12 cellular contexts compared by ENCODE assay signal in genomic region chr3:33219175-33219487, GRCh38. TPM values are rescaled to one million over a fixed set of nuclear protein-coding genes. Genes with fewer than 3 reads are reported as not detected.
DNase-seq lines count a peak whose midpoint lies in the region; ATAC-seq and TF ChIP-seq lines count a peak whose summit lies in the region.
"Had no signal": no experiment of that assay in that cellular context is flagged by ENCODE, and none has a peak within 500 bp of the region (broad histone marks: within the 10 kb centered on the region; RNA-seq: fewer than 3 reads in every experiment).

No MANE protein-coding gene starts in this region.

- peaks cover 28% of the 10 kb centered on the region for H3K27me3 Mint-ChIP-seq in activated naive CD4-positive, alpha-beta T cell treated with anti-CD3 and anti-CD28 coated beads for 36 hours (ENCODE audit: low read depth)

- peaks cover 45% of the 10 kb centered on the region for H3K27me3 ChIP-seq in left ventricle myocardium inferior (ENCODE audit: low read depth)
- peaks cover 3 to 67% (median 6%) of the 10 kb centered on the region in 4 donors for H3K27me3 ChIP-seq in esophagus squamous epithelium
- peaks cover 46% of the 10 kb centered on the region for H3K27me3 ChIP-seq in neuron (ENCODE audit: insufficient read depth, low read length)
- H3K27me3 ChIP-seq in foreskin keratinocyte: peaks cover 93% of the 10 kb centered on the region

- H3K4me3 Mint-ChIP-seq in activated naive CD4-positive, alpha-beta T cell treated with anti-CD3 and anti-CD28 coated beads for 36 hours: no peak overlapping the region

- WGBS in esophagus squamous epithelium, 2 donors: 9 to 21% methylated on average over 11 to 12 of the region's 15 CpGs

- H3K9me3 ChIP-seq in left ventricle myocardium inferior (replicated peaks) (no peaks in the 10 kb centered on the region), esophagus squamous epithelium (no peaks in the 10 kb centered on the region), neuron (ENCODE audit: low read length) (peaks cover 7% of the 10 kb centered on the region)

- no peak for TF ChIP-seq POLR2A in esophagus squamous epithelium (IDR thresholded peaks at IDR 0.05)

- ATAC-seq in foreskin keratinocyte: no peak

- H3K4me1 Mint-ChIP-seq in activated naive CD4-positive, alpha-beta T cell treated with anti-CD3 and anti-CD28 coated beads for 36 hours (ENCODE audit: low read depth): peaks cover 7% of the 10 kb centered on the region

- CTCF ChIA-PET in activated naive CD4-positive, alpha-beta T cell treated with anti-CD3 and anti-CD28 coated beads for 36 hours (lab: Charles Lee): no interaction called here

- H3K27ac ChIP-seq in left ventricle myocardium inferior (replicated peaks) (no peak overlapping the region), esophagus squamous epithelium (no peak overlapping the region), foreskin keratinocyte (no peak overlapping the region)

- H3K4me3 ChIP-seq in left ventricle myocardium inferior: peak overlapping the region; percentile 68
- peak overlapping the region; percentile 8 to 63 (median 29) for H3K4me3 ChIP-seq in esophagus squamous epithelium
- peak overlapping the region; percentile 59 for H3K4me3 ChIP-seq in neuron (ENCODE audit: low read length)

- peaks cover 16% of the 10 kb centered on the region for H3K4me1 ChIP-seq in left ventricle myocardium inferior
- peaks cover 10 to 16% (median 11%) of the 10 kb centered on the region in 3 donors for H3K4me1 ChIP-seq in esophagus squamous epithelium
- peaks cover 10% of the 10 kb centered on the region for H3K4me1 ChIP-seq in neuron (ENCODE audit: insufficient read depth, low read length)
- H3K4me1 ChIP-seq in foreskin keratinocyte: no peaks in the 10 kb centered on the region

- no peak overlapping the region for H3K27ac Mint-ChIP-seq in activated naive CD4-positive, alpha-beta T cell treated with anti-CD3 and anti-CD28 coated beads for 36 hours
- H3K27ac Mint-ChIP-seq: activated T-helper 2 cell treated with anti-CD3 and anti-CD28 coated beads, Interferon-gamma antibody, Interleukin-2, Interleukin-4, amounts not matched to agents 10 μg/mL and 5 μg/mL and 100 μg/mL, durations not matched to agents 14 hours and 24 hours and 36 hours; stimulated activated naive CD8-positive, alpha-beta T cell treated with anti-CD3 and anti-CD28 coated beads, Interleukin-15, Interleukin-2, amounts not matched to agents 100 ng/mL and 50 ng/mL, for 24 hours had no signal

- H2AFZ ChIP-seq in neuron (ENCODE audit: low read depth, low read length): peak overlapping the region; percentile 86

- H3K9me3 Mint-ChIP-seq in activated naive CD4-positive, alpha-beta T cell treated with anti-CD3 and anti-CD28 coated beads for 36 hours: no peaks in the 10 kb centered on the region
- H3K9me3 Mint-ChIP-seq: activated T-helper 2 cell treated with anti-CD3 and anti-CD28 coated beads, Interferon-gamma antibody, Interleukin-2, Interleukin-4, amounts not matched to agents 10 μg/mL and 5 μg/mL and 100 μg/mL, durations not matched to agents 14 hours and 24 hours and 36 hours; stimulated activated naive CD8-positive, alpha-beta T cell treated with anti-CD3 and anti-CD28 coated beads, Interleukin-15, Interleukin-2, amounts not matched to agents 100 ng/mL and 50 ng/mL, for 24 hours had no signal

- DNase-seq in left ventricle myocardium inferior (no peak), cardiac septum (ENCODE audit: low spot score) (no peak), esophagus squamous epithelium (lab: John Stamatoyannopoulos, UW) (no peak), mucosa of gallbladder (ENCODE audit: low spot score) (no peak), foreskin keratinocyte (no peak)
- DNase-seq in stimulated activated CD4-positive, alpha-beta T cell treated with anti-CD3 and anti-CD28 coated beads, Interleukin-2, amount 100 ng/mL, for 24 hours: no peak
- no peak for DNase-seq in activated naive CD4-positive, alpha-beta T cell treated with anti-CD3 and anti-CD28 coated beads for 36 hours
- DNase-seq: HCEC 1CT; NK-92 treated with Interleukin-12 subunit alpha and Interleukin-12 subunit beta, amount 100 ng/mL, for 24 hours had no signal

- no peaks in the 10 kb centered on the region for H3K36me3 ChIP-seq in left ventricle myocardium inferior
- H3K36me3 ChIP-seq in esophagus squamous epithelium: no peaks in the 10 kb centered on the region
- no peaks in the 10 kb centered on the region for H3K36me3 ChIP-seq in neuron (ENCODE audit: insufficient read depth, low read length)

- no peak for TF ChIP-seq CTCF in left ventricle myocardium inferior (IDR thresholded peaks at IDR 0.05; ENCODE audit: borderline replicate concordance)
- TF ChIP-seq CTCF in esophagus squamous epithelium (IDR thresholded peaks at IDR 0.05): no peak
- no peak for TF ChIP-seq CTCF in foreskin keratinocyte (conservative IDR thresholded peaks at IDR 0.05)

- intact Hi-C loops in left ventricle myocardium inferior (cut with micrococcal nuclease) (no loop called here), cardiac septum (cut with DNase I) (no loop called here), esophagus squamous epithelium (cut with DNase I) (no loop called here)
- intact Hi-C loops in activated naive CD4-positive, alpha-beta T cell treated with anti-CD3 and anti-CD28 coated beads for 36 hours (cut with micrococcal nuclease): no loop called here

- no peaks in the 10 kb centered on the region for H3K36me3 Mint-ChIP-seq in activated naive CD4-positive, alpha-beta T cell treated with anti-CD3 and anti-CD28 coated beads for 36 hours (ENCODE audit: low read depth)

RNA-seq across cellular contexts. Expression of gene SUSD5, which starts 0.5 kb away (rescaled TPM):
- total RNA-seq in left ventricle myocardium inferior (0.80 TPM), cardiac septum (0.78 TPM), esophagus squamous epithelium (1 to 10 TPM in 1 of 4 donors, under 1 TPM in 2, not detected in 1; 0.13 to 1.2 (median 0.76) TPM), mucosa of gallbladder (7.8 TPM), foreskin keratinocyte (0.07 and 0.14 TPM in 2 replicates)
- not detected for total RNA-seq in activated naive CD4-positive, alpha-beta T cell treated with anti-CD3 and anti-CD28 coated beads for 36 hours
- 0.02 and 0.03 TPM in 2 replicates for polyA plus RNA-seq in foreskin keratinocyte
- total RNA-seq: activated T-helper 2 cell treated with anti-CD3 and anti-CD28 coated beads, Interferon-gamma antibody, Interleukin-2, Interleukin-4, amounts not matched to agents 10 μg/mL and 5 μg/mL and 100 μg/mL, durations not matched to agents 14 hours and 24 hours and 36 hours had no signal

RNA-seq across cellular contexts. Expression of gene FBXL2, which starts 58.1 kb away (rescaled TPM):
- 1.5 TPM for total RNA-seq in left ventricle myocardium inferior
- 3.6 TPM for total RNA-seq in cardiac septum
- 1 to 10 TPM in 3 of 4 donors, under 1 TPM in 1; 0.85 to 4.0 (median 1.9) TPM for total RNA-seq in esophagus squamous epithelium
- total RNA-seq in activated naive CD4-positive, alpha-beta T cell treated with anti-CD3 and anti-CD28 coated beads for 36 hours: not detected
- 8.4 TPM for total RNA-seq in mucosa of gallbladder
- total RNA-seq in foreskin keratinocyte: 10.8 and 14.7 TPM in 2 replicates
- polyA plus RNA-seq in foreskin keratinocyte: 7.2 and 7.4 TPM in 2 replicates
